Comparison of ENCODE assay signal across 10 cellular contexts in the genomic region with DNA sequence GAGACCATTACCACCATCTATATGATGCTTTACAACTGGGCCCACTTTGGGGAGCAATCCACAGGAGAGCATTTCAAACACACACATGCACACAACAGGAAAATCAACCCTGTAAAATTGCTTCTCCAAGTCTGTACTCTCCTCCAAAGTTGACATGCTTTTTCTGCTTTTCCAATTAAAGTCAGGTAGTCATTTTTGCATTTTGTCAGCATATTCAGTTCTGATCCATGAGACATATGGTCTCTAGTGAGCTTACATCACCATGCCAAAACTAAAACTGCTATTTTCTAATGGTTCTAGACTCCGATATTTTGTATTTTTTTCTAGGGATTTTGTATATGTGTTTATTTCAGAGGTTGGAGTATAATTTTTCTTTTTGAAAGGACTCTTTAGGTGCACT.
"Had no signal": no experiment of that assay in that cellular context is flagged by ENCODE, and none has a peak within 500 bp of the region (broad histone marks: within the 10 kb centered on the region; RNA-seq: fewer than 3 reads in every experiment).

No MANE protein-coding gene starts in this region.

- ATAC-seq: HCT116, HepG2 had no signal

- H2AFZ ChIP-seq: GM23248 had no signal

- H3K4me3 ChIP-seq: GM23248, HAP-1 had no signal

- H3K4me3 Mint-ChIP-seq: HFFc6, IgD-negative memory B cell had no signal

- H3K27ac ChIP-seq: GM23248, HL-60 had no signal

- H3K4me1 Mint-ChIP-seq: IgD-negative memory B cell had no signal

- DNase-seq: GM23248, GOT3, H7, HFFc6, KBM-7 had no signal

- H3K4me1 ChIP-seq: HAP-1 had no signal

- H3K9ac ChIP-seq: GM23248 had no signal

- H3K36me3 Mint-ChIP-seq: IgD-negative memory B cell had no signal

- H3K27me3 Mint-ChIP-seq: IgD-negative memory B cell had no signal

- H3K27ac Mint-ChIP-seq: HFFc6, IgD-negative memory B cell had no signal

- H3K9me3 Mint-ChIP-seq: HFFc6 had no signal

- H3K36me3 ChIP-seq: HAP-1 had no signal

- H3K9me3 ChIP-seq: HAP-1 had no signal
